11 cellular contexts compared by ENCODE assay signal in genomic region chr2:46574457-46575354, GRCh38. TPM values are rescaled to one million over a fixed set of nuclear protein-coding genes. Genes with fewer than 3 reads are reported as not detected.
DNase-seq lines count a peak whose midpoint lies in the region; ATAC-seq and TF ChIP-seq lines count a peak whose summit lies in the region.
"Had no signal": no experiment of that assay in that cellular context is flagged by ENCODE, and none has a peak within 500 bp of the region (broad histone marks: within the 10 kb centered on the region; RNA-seq: fewer than 3 reads in every experiment).

No MANE protein-coding gene starts in this region.

- H3K9me3 ChIP-seq in heart right ventricle (no peaks in the 10 kb centered on the region), right cardiac atrium (ENCODE audit: control insufficient read depth, low read length) (no peaks in the 10 kb centered on the region)
- H3K9me3 ChIP-seq: A549 had no signal

- H3K4me1 Mint-ChIP-seq in WTC11, result peaks cover 26% of the 10 kb centered on the region

- peaks cover 0 to 56% (median 11%) of the 10 kb centered on the region in 9 donors for H3K36me3 ChIP-seq in heart right ventricle

- no peak overlapping the region for H3K4me3 Mint-ChIP-seq in WTC11

- WGBS in heart right ventricle, 2 donors, result 38 to 44% methylated on average over 8 of the region's 8 CpGs
- WGBS in right cardiac atrium, result 50% methylated on average over 8 of the region's 8 CpGs

- H3K4me3 ChIP-seq in heart right ventricle (peak overlapping the region in 1 of 10 donors; percentile 3), right cardiac atrium (ENCODE audit: low read length) (no peak overlapping the region)
- H3K4me3 ChIP-seq: A549 had no signal

- POLR2A ChIA-PET in WTC11 (lab: Charles Lee), result interaction anchor here (0.7 kb wide), 1 partner anchor 34 kb away, joined by 3 read pairs; no protein-coding TSS in a partner anchor

- intact Hi-C loops in heart right ventricle (cut with DNase I), result no loop called here
- intact Hi-C loops in right cardiac atrium (cut with DNase I), result no loop called here

- H3K4me1 ChIP-seq in heart right ventricle, result peaks cover 11 to 72% (median 52%) of the 10 kb centered on the region in 9 donors
- peaks cover 6% of the 10 kb centered on the region for H3K4me1 ChIP-seq in right cardiac atrium (ENCODE audit: control insufficient read depth, insufficient read depth, low read length)

- DNase-seq in heart right ventricle (no peak), right cardiac atrium (no peak), WTC11 (ENCODE audit: low spot score) (no peak), left lobe of liver (ENCODE audit: low spot score) (no peak), NOMO-1 treated with DMSO at 0.1 percent for 48 hours (lab: John Stamatoyannopoulos, UW; ENCODE audit: unreplicated experiment) (no peak), T-helper 9 cell (no peak), NCI-H2081 treated with DMSO at 0.1 percent for 48 hours (lab: John Stamatoyannopoulos, UW) (no peak)
- DNase-seq: activated T-cell treated with anti-CD3 and anti-CD28 coated beads, Interleukin-2, amount 50 U/mL, for 48 hours; NCI-H146 had no signal

- ATAC-seq in heart right ventricle (peak in 1 of 8 donors; percentile 23), right cardiac atrium (no peak), HG02852 (IDR thresholded peaks at IDR 0.05; ENCODE audit: unreplicated experiment) (peak; percentile 79), WTC11 (no peak), left lobe of liver (no peak)
- ATAC-seq: A549 had no signal

- no peaks in the 10 kb centered on the region for H3K27me3 ChIP-seq in heart right ventricle
- no peaks in the 10 kb centered on the region for H3K27me3 ChIP-seq in right cardiac atrium (ENCODE audit: control insufficient read depth, insufficient read depth)

- H3K9me3 Mint-ChIP-seq in WTC11, result no peaks in the 10 kb centered on the region

- H3K27me3 Mint-ChIP-seq in WTC11 (ENCODE audit: low read depth), result no peaks in the 10 kb centered on the region

- TF ChIP-seq CTCF in heart right ventricle (IDR thresholded peaks at IDR 0.05) (no peak), WTC11 (IDR thresholded peaks at IDR 0.05) (no peak)

- H3K27ac ChIP-seq in heart right ventricle, result peak overlapping the region in 7 of 10 donors; percentile 15 to 61 (median 43)
- no peak overlapping the region for H3K27ac ChIP-seq in right cardiac atrium (ENCODE audit: low read length)
- H3K27ac ChIP-seq: A549 had no signal

- peak overlapping the region; percentile 3; the same call in 1 of the 2 replicates for H3K27ac Mint-ChIP-seq in WTC11

- H3K36me3 Mint-ChIP-seq in WTC11, result peaks cover 22% of the 10 kb centered on the region

- CTCF ChIA-PET in WTC11 (lab: Charles Lee), result interaction anchor here (1.4 to 2.5 kb wide), 2 partner anchors 9 to 20 kb away, joined by 3 to 9 read pairs; no protein-coding TSS in a partner anchor

TF ChIP-seq in WTC11, 78 proteins besides CTCF, POLR2A, EP300 and RAD21:
- TF ChIP-seq MLX (CRISPR knock-in tag; IDR thresholded peaks at IDR 0.05), result no peak
- no peak for TF ChIP-seq ZNF671 (CRISPR knock-in tag; IDR thresholded peaks at IDR 0.05)
- no peak for TF ChIP-seq HMGXB4 (CRISPR knock-in tag; IDR thresholded peaks at IDR 0.05)
- no peak for TF ChIP-seq ARID4B (CRISPR knock-in tag; IDR thresholded peaks at IDR 0.05; ENCODE audit: borderline replicate concordance)
- TF ChIP-seq TEAD1 (CRISPR knock-in tag; IDR thresholded peaks at IDR 0.05), result no peak
- no peak for TF ChIP-seq IRF1 (CRISPR knock-in tag; IDR thresholded peaks at IDR 0.05)
- TF ChIP-seq SOX15 (CRISPR knock-in tag; IDR thresholded peaks at IDR 0.05), result no peak
- TF ChIP-seq FOXK1 (CRISPR knock-in tag; IDR thresholded peaks at IDR 0.05), result no peak
- no peak for TF ChIP-seq ZNF317 (CRISPR knock-in tag; IDR thresholded peaks at IDR 0.05; ENCODE audit: borderline replicate concordance, low read depth)
- TF ChIP-seq TP53 (CRISPR knock-in tag; IDR thresholded peaks at IDR 0.05), result no peak
- TF ChIP-seq FOXJ3 (CRISPR knock-in tag; IDR thresholded peaks at IDR 0.05; ENCODE audit: borderline replicate concordance), result no peak

RNA-seq across cellular contexts. Expression of gene ATP6V1E2, which starts 32.3 kb away (rescaled TPM):
- total RNA-seq in heart right ventricle (1 to 10 TPM; 3.9 to 7.8 (median 5.6) TPM), right cardiac atrium (1 to 10 TPM; 3.4 to 7.0 (median 6.3) TPM), WTC11 (2021) (9.3 to 10.9 TPM (median 10.8 TPM) in 3 replicates), left lobe of liver (3.4 TPM)
- polyA plus RNA-seq in heart right ventricle (1 to 10 TPM; 1.9 to 2.3 TPM), right cardiac atrium (3.5 TPM)

RNA-seq across cellular contexts. Expression of gene RHOQ, which starts 32.4 kb away (rescaled TPM):
- total RNA-seq in heart right ventricle (100 to 1,000 TPM; 364 to 568 (median 413) TPM), right cardiac atrium (100 to 1,000 TPM; 144 to 169 (median 162) TPM), WTC11 (2021) (57.8 to 61.3 TPM (median 60.1 TPM) in 3 replicates), left lobe of liver (14.0 TPM)
- polyA plus RNA-seq in heart right ventricle (100 to 1,000 TPM; 139 to 202 TPM), right cardiac atrium (103 TPM)

RNA-seq across cellular contexts. Expression of gene PIGF, which starts 42.1 kb away (rescaled TPM):
- total RNA-seq in heart right ventricle (10 to 100 TPM in 6 of 10 donors, 1 to 10 TPM in 4; 7.5 to 13.7 (median 10.1) TPM), right cardiac atrium (10 to 100 TPM in 3 of 4 donors, 1 to 10 TPM in 1; 9.5 to 14.1 (median 12.2) TPM), WTC11 (2021) (30.3 to 39.1 TPM (median 33.8 TPM) in 3 replicates), left lobe of liver (7.6 TPM)
- polyA plus RNA-seq in heart right ventricle (10 to 100 TPM in 1 of 2 donors, 1 to 10 TPM in 1; 8.3 to 12.3 TPM), right cardiac atrium (10.1 TPM)

RNA-seq across cellular contexts. Expression of gene CRIPT, which starts 42.3 kb away (rescaled TPM):
- total RNA-seq in heart right ventricle (10 to 100 TPM; 18.3 to 22.0 (median 20.2) TPM), right cardiac atrium (10 to 100 TPM; 14.2 to 20.1 (median 17.3) TPM), WTC11 (2021) (10.8 to 13.6 TPM (median 13.2 TPM) in 3 replicates), left lobe of liver (5.4 TPM)
- polyA plus RNA-seq in heart right ventricle (10 to 100 TPM; 12.4 to 18.0 TPM), right cardiac atrium (18.8 TPM)
